ENCODE assay signal across 18 cellular contexts in the genomic region with DNA sequence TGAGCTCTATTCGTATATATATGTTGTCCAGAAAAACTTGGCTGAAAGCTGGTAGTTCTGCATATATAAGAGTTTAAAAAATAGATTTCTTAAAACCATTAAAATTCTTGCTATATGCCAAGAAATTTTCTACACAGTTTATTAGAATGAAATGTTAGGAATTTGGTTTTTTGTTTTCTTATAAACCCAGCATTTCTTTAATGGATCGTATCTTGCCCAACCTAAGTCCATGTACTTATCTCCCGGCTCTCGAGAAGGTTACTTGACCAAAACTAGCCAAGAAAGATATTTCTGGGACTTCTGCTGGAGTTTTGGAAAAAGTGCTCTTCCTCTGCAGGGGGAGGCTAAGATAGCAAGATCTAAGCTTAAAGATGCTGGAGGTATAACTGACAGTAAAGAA. TPM values are rescaled to one million over a fixed set of nuclear protein-coding genes. Genes with fewer than 3 reads are reported as not detected.
DNase-seq lines count a peak whose midpoint lies in the region; ATAC-seq, FAIRE-seq and TF ChIP-seq lines count a peak whose summit lies in the region.
"Had no signal": no experiment of that assay in that cellular context is flagged by ENCODE, and none has a peak within 500 bp of the region (broad histone marks: within the 10 kb centered on the region; RNA-seq: fewer than 3 reads in every experiment).

No MANE protein-coding gene starts in this region.

- FAIRE-seq in astrocyte (lab: Jason Lieb, UNC), result no peak

- H3K79me2 ChIP-seq in astrocyte (ENCODE audit: insufficient read depth, low read length), result no peaks in the 10 kb centered on the region

- no peak overlapping the region for H3K4me2 ChIP-seq in astrocyte (ENCODE audit: low read length)
- no peak overlapping the region for H3K4me2 ChIP-seq in mesenchymal stem cell (ENCODE audit: low read length, poor library complexity, severe bottlenecking)

- no peak overlapping the region for H4K8ac ChIP-seq in mesenchymal stem cell (ENCODE audit: low read length)

- H2BK12ac ChIP-seq in mesenchymal stem cell (ENCODE audit: low read length in 2 of 2), result no peak overlapping the region

- H3K36me3 ChIP-seq in astrocyte (ENCODE audit: insufficient read depth, low read length) (no peaks in the 10 kb centered on the region), mesenchymal stem cell (ENCODE audit: control insufficient read depth in 1 of 2, insufficient read depth in 2 of 2, low read depth in 1 of 2, low read length in 2 of 2) (no peaks in the 10 kb centered on the region), skeletal muscle tissue (ENCODE audit: control insufficient read depth in 3 of 3, insufficient read depth in 3 of 3, low read length in 3 of 3) (no peaks in the 10 kb centered on the region)
- H3K36me3 ChIP-seq: BE2C had no signal

- no peaks in the 10 kb centered on the region for H3K27me3 Mint-ChIP-seq in astrocyte (ENCODE audit: low read depth, unreplicated experiment)

- H2AK5ac ChIP-seq in mesenchymal stem cell (ENCODE audit: low read length, severe bottlenecking), result peak overlapping the region; percentile 62

- H3K4me1 Mint-ChIP-seq in astrocyte (ENCODE audit: low read depth, unreplicated experiment), result peaks cover 30% of the 10 kb centered on the region

- H3K27ac ChIP-seq in astrocyte (ENCODE audit: low read depth, low read length), result no peak overlapping the region
- H3K27ac ChIP-seq in mesenchymal stem cell (ENCODE audit: low read length, poor library complexity, severe bottlenecking), result no peak overlapping the region
- peak overlapping the region; percentile 93 for H3K27ac ChIP-seq in skeletal muscle tissue (ENCODE audit: low read depth, low read length)
- H3K27ac ChIP-seq: SK-N-MC had no signal

- H3K27ac Mint-ChIP-seq in astrocyte (ENCODE audit: unreplicated experiment), result peak overlapping the region; percentile 76
- H3K27ac Mint-ChIP-seq: CD4-positive, alpha-beta T cell had no signal

- H3K4me3 Mint-ChIP-seq in astrocyte (ENCODE audit: unreplicated experiment), result no peak overlapping the region
- H3K4me3 Mint-ChIP-seq: CD4-positive, alpha-beta T cell had no signal

- H3K27me3 ChIP-seq in astrocyte (ENCODE audit: insufficient read depth, low read length) (no peaks in the 10 kb centered on the region), mesenchymal stem cell (ENCODE audit: control insufficient read depth in 1 of 2, insufficient read depth in 1 of 2, low read length in 2 of 2) (no peaks in the 10 kb centered on the region), skeletal muscle tissue (ENCODE audit: control insufficient read depth in 3 of 3, insufficient read depth in 3 of 3, low read length in 3 of 3) (no peaks in the 10 kb centered on the region)
- H3K27me3 ChIP-seq: BE2C had no signal

- H3K18ac ChIP-seq in mesenchymal stem cell (ENCODE audit: low read depth in 1 of 2, low read length in 2 of 2), result no peak overlapping the region

- no peaks in the 10 kb centered on the region for H3K9me3 ChIP-seq in astrocyte (ENCODE audit: insufficient read depth, low read depth, low read length)
- H3K9me3 ChIP-seq in mesenchymal stem cell (ENCODE audit: control insufficient read depth, low read length), result no peaks in the 10 kb centered on the region
- H3K9me3 ChIP-seq in skeletal muscle tissue (ENCODE audit: control insufficient read depth in 3 of 3, low read length in 3 of 3), result no peaks in the 10 kb centered on the region
- H3K9me3 ChIP-seq: BE2C had no signal

- H3K4me3 ChIP-seq in astrocyte (ENCODE audit: insufficient read depth, low read depth, low read length) (no peak overlapping the region), mesenchymal stem cell (ENCODE audit: insufficient read depth in 1 of 2, low read depth in 1 of 2, low read length in 2 of 2) (no peak overlapping the region), skeletal muscle tissue (ENCODE audit: low read length in 3 of 3) (no peak overlapping the region)
- H3K4me3 ChIP-seq: SK-N-MC had no signal

- no peak overlapping the region for H4K91ac ChIP-seq in mesenchymal stem cell (ENCODE audit: low read length)

- no peak overlapping the region for H3K14ac ChIP-seq in mesenchymal stem cell (ENCODE audit: low read length in 2 of 2)

- no peak overlapping the region for H2BK5ac ChIP-seq in mesenchymal stem cell (ENCODE audit: low read depth, low read length, poor library complexity, severe bottlenecking)

- TF ChIP-seq CTCF in astrocyte (IDR thresholded peaks at IDR 0.05; ENCODE audit: insufficient read depth, low read depth, low read length), result no peak

- WGBS in mesenchymal stem cell, result 100% methylated on average over 3 of the region's 4 CpGs

- H2BK120ac ChIP-seq in mesenchymal stem cell (ENCODE audit: low read depth, low read length), result no peak overlapping the region

- DNase-seq in HCEC 1CT (peak; percentile 1), astrocyte (ENCODE audit: low read depth) (peak; percentile 26), mesenchymal stem cell (no peak), NCI-H446 treated with DMSO at 0.1 percent for 48 hours (lab: John Stamatoyannopoulos, UW) (no peak)
- no peak for DNase-seq in stimulated activated CD4-positive, alpha-beta T cell treated with anti-CD3 and anti-CD28 coated beads, Interleukin-4, amount 100 ng/mL, for 4 hours
- DNase-seq: BE2C; CD4-positive, alpha-beta T cell; NCI-H1048; NCI-H1436 treated with DMSO at 0.1 percent for 48 hours; NCI-H2029 treated with DMSO at 0.1 percent for 48 hours; NCI-H2171 treated with DMSO at 0.1 percent for 48 hours; NCI-H510A; NCI-H82 had no signal

- no peak overlapping the region for H3K9ac ChIP-seq in astrocyte (ENCODE audit: low read length)
- no peak overlapping the region for H3K9ac ChIP-seq in mesenchymal stem cell (ENCODE audit: low read length)
- H3K9ac ChIP-seq in skeletal muscle tissue (ENCODE audit: low read depth in 1 of 3, low read length in 3 of 3), result peak overlapping the region in 1 of 3 donors; percentile 28

- H3K79me1 ChIP-seq in mesenchymal stem cell (replicated peaks; ENCODE audit: low read length, poor library complexity, severe bottlenecking), result no peaks in the 10 kb centered on the region

- H2AFZ ChIP-seq in astrocyte (ENCODE audit: low read depth, low read length), result no peak overlapping the region
- no peak overlapping the region for H2AFZ ChIP-seq in mesenchymal stem cell (ENCODE audit: low read depth, low read length)

- H3K4me1 ChIP-seq in astrocyte (ENCODE audit: insufficient read depth, low read length), result peaks cover 18% of the 10 kb centered on the region
- no peaks in the 10 kb centered on the region for H3K4me1 ChIP-seq in mesenchymal stem cell (ENCODE audit: control insufficient read depth, insufficient read depth, low read depth, low read length)
- H3K4me1 ChIP-seq in skeletal muscle tissue (ENCODE audit: control insufficient read depth in 3 of 3, insufficient read depth in 3 of 3, low read length in 3 of 3), result peaks cover 0 to 24% (median 9%) of the 10 kb centered on the region in 3 donors
- H3K4me1 ChIP-seq: BE2C had no signal

- no peaks in the 10 kb centered on the region for H3K9me3 Mint-ChIP-seq in astrocyte (ENCODE audit: unreplicated experiment)
- H3K9me3 Mint-ChIP-seq: CD4-positive, alpha-beta T cell had no signal

- H3K4ac ChIP-seq in mesenchymal stem cell (ENCODE audit: low read depth in 1 of 2, low read length in 2 of 2), result no peak overlapping the region

- no peaks in the 10 kb centered on the region for H3K36me3 Mint-ChIP-seq in astrocyte (ENCODE audit: low read depth, unreplicated experiment)

- H3K23ac ChIP-seq in mesenchymal stem cell (ENCODE audit: low read length in 2 of 2), result no peak overlapping the region

- H4K20me1 ChIP-seq in astrocyte (ENCODE audit: insufficient read depth, low read length), result no peaks in the 10 kb centered on the region

- no peak for ATAC-seq in HG03108 (IDR thresholded peaks at IDR 0.05; ENCODE audit: unreplicated experiment)
- ATAC-seq: Panc1 had no signal

- H2BK15ac ChIP-seq in mesenchymal stem cell (ENCODE audit: low read depth, poor library complexity, severe bottlenecking), result no peak overlapping the region

RNA-seq across cellular contexts. Expression of a gene that starts 4.7 kb away (rescaled TPM):
- total RNA-seq in astrocyte (0.43 and 0.65 TPM in 2 replicates), skeletal muscle tissue (77.8 TPM)
- polyA plus RNA-seq in mesenchymal stem cell (2013, experiment 1 of 2), result 0.03 TPM
- 0.01 TPM for polyA plus RNA-seq in mesenchymal stem cell (2013, experiment 2 of 2)
- total RNA-seq: CD4-positive, alpha-beta T cell; MCF 10A had no signal

RNA-seq across cellular contexts. Expression of a gene that starts 46.0 kb away (rescaled TPM):
- total RNA-seq in astrocyte (207 and 225 TPM in 2 replicates), skeletal muscle tissue (47.5 TPM)
- 77.8 TPM for polyA plus RNA-seq in mesenchymal stem cell (2013, experiment 1 of 2)
- 81.6 TPM for polyA plus RNA-seq in mesenchymal stem cell (2013, experiment 2 of 2)

Comparison
In these comparisons a context has a peak if more than half of its experiments do, and no peak if none do; other contexts are left out.
1. DNase-seq: peak in HCEC 1CT (single experiment) and astrocyte (single experiment); none in mesenchymal stem cell (single experiment), NCI-H446 treated with DMSO at 0.1 percent for 48 hours (single experiment) and stimulated activated CD4-positive, alpha-beta T cell treated with anti-CD3 and anti-CD28 coated beads, Interleukin-4, amount 100 ng/mL, for 4 hours (0 of 2).
2. RNA of a gene that starts 4.7 kb away (total RNA-seq): 77.8 TPM in skeletal muscle tissue (single experiment); 0.43 to 0.65 TPM in astrocyte; every median in the first group is over 10 times any median in the second.